Comparison of ENCODE assay signal across 12 cellular contexts in genomic region chr18:34223893-34224422, GRCh38. TPM values are rescaled to one million over a fixed set of nuclear protein-coding genes. Genes with fewer than 3 reads are reported as not detected.
DNase-seq lines count a peak whose midpoint lies in the region; FAIRE-seq and TF ChIP-seq lines count a peak whose summit lies in the region.
"Had no signal": no experiment of that assay in that cellular context is flagged by ENCODE, and none has a peak within 500 bp of the region (broad histone marks: within the 10 kb centered on the region; RNA-seq: fewer than 3 reads in every experiment).

No MANE protein-coding gene starts in this region.

- POLR2A ChIA-PET in activated CD4-positive, alpha-beta memory T cell treated with anti-CD3 and anti-CD28 coated beads, Interleukin-2, amount 10 ng/mL, durations not matched to agents 7 days and 5 days (lab: Charles Lee), result no interaction called here

- intact Hi-C loops in ascending aorta (cut with DNase I), result loop anchor here (10.0 kb wide), 1 partner anchor 561 kb away; no protein-coding TSS in a partner anchor

- H3K4me3 ChIP-seq in ascending aorta (peak overlapping the region; percentile 54 to 69), iPS-18c (ENCODE audit: insufficient read depth, low read depth, low read length) (peak overlapping the region; percentile 67)

- no peak for TF ChIP-seq CTCF in ascending aorta (IDR thresholded peaks at IDR 0.05)

- H3K27me3 ChIP-seq in ascending aorta, result no peaks in the 10 kb centered on the region

- no peaks in the 10 kb centered on the region for H3K9me3 Mint-ChIP-seq in activated CD4-positive, alpha-beta memory T cell treated with anti-CD3 and anti-CD28 coated beads, Interleukin-2, amount 10 ng/mL, durations not matched to agents 7 days and 5 days
- H3K9me3 Mint-ChIP-seq: activated CD8-positive, alpha-beta T cell treated with anti-CD3 and anti-CD28 coated beads for 36 hours had no signal

- peaks cover 2% of the 10 kb centered on the region for H3K4me1 Mint-ChIP-seq in activated CD4-positive, alpha-beta memory T cell treated with anti-CD3 and anti-CD28 coated beads, Interleukin-2, amount 10 ng/mL, durations not matched to agents 7 days and 5 days

- H3K27ac Mint-ChIP-seq in activated CD4-positive, alpha-beta memory T cell treated with anti-CD3 and anti-CD28 coated beads, Interleukin-2, amount 10 ng/mL, durations not matched to agents 7 days and 5 days, result no peak overlapping the region
- H3K27ac Mint-ChIP-seq: activated CD8-positive, alpha-beta T cell treated with anti-CD3 and anti-CD28 coated beads for 36 hours; HFFc6 had no signal

- H3K4me3 Mint-ChIP-seq in activated CD4-positive, alpha-beta memory T cell treated with anti-CD3 and anti-CD28 coated beads, Interleukin-2, amount 10 ng/mL, durations not matched to agents 7 days and 5 days, result no peak overlapping the region
- H3K4me3 Mint-ChIP-seq: activated CD8-positive, alpha-beta T cell treated with anti-CD3 and anti-CD28 coated beads for 36 hours; HFFc6 had no signal

- no peaks in the 10 kb centered on the region for H3K36me3 ChIP-seq in ascending aorta

- no peak for FAIRE-seq in GM19239 (lab: Jason Lieb, UNC)

- H3K27me3 Mint-ChIP-seq in activated CD4-positive, alpha-beta memory T cell treated with anti-CD3 and anti-CD28 coated beads, Interleukin-2, amount 10 ng/mL, durations not matched to agents 7 days and 5 days, result peaks cover 24% of the 10 kb centered on the region

- no peak overlapping the region for H3K27ac ChIP-seq in ascending aorta
- H3K27ac ChIP-seq in substantia nigra (ENCODE audit: low read depth, low read length, poor library complexity, severe bottlenecking), result peak overlapping the region; percentile 51

- CTCF ChIA-PET in activated CD4-positive, alpha-beta memory T cell treated with anti-CD3 and anti-CD28 coated beads, Interleukin-2, amount 10 ng/mL, durations not matched to agents 7 days and 5 days (lab: Charles Lee), result no interaction called here

- DNase-seq in NCI-H2107 treated with DMSO at 0.1 percent for 48 hours (lab: John Stamatoyannopoulos, UW; ENCODE audit: unreplicated experiment), result peak; percentile 5
- DNase-seq in NCI-H2107 (lab: John Stamatoyannopoulos, UW), result no peak
- DNase-seq in ascending aorta (ENCODE audit: low spot score in 2 of 2), result no peak
- DNase-seq in substantia nigra (lab: John Stamatoyannopoulos, UW), result peak in 2 of 49 donors; percentile 0 to 14
- DNase-seq in germinal center (ENCODE audit: low spot score), result no peak
- DNase-seq in GM19239 (ENCODE audit: insufficient read length, low spot score), result no peak
- DNase-seq in activated CD4-positive, alpha-beta memory T cell treated with anti-CD3 and anti-CD28 coated beads, Interleukin-2, amount 10 ng/mL, durations not matched to agents 7 days and 5 days, result no peak
- DNase-seq: activated CD8-positive, alpha-beta T cell treated with anti-CD3 and anti-CD28 coated beads for 36 hours; HFFc6; stimulated activated CD4-positive, alpha-beta T cell treated with anti-CD3 and anti-CD28 coated beads, Interleukin-4, amount 100 ng/mL, for 1 hour had no signal

- no peaks in the 10 kb centered on the region for H3K36me3 Mint-ChIP-seq in activated CD4-positive, alpha-beta memory T cell treated with anti-CD3 and anti-CD28 coated beads, Interleukin-2, amount 10 ng/mL, durations not matched to agents 7 days and 5 days (ENCODE audit: low read depth)

- no peaks in the 10 kb centered on the region for H3K9me3 ChIP-seq in ascending aorta
- no peaks in the 10 kb centered on the region for H3K9me3 ChIP-seq in iPS-18c (ENCODE audit: control insufficient read depth, insufficient read depth, low read length)

- peaks cover 3% of the 10 kb centered on the region in 2 donors for H3K4me1 ChIP-seq in ascending aorta

RNA-seq across cellular contexts. Expression of gene NOL4, which starts 0.8 kb away (rescaled TPM):
- not detected for total RNA-seq in ascending aorta
- total RNA-seq in activated CD4-positive, alpha-beta memory T cell treated with anti-CD3 and anti-CD28 coated beads, Interleukin-2, amount 10 ng/mL, durations not matched to agents 7 days and 5 days, result not detected
- total RNA-seq: activated CD8-positive, alpha-beta T cell treated with anti-CD3 and anti-CD28 coated beads for 36 hours; HFFc6; RPMI7951 had no signal
